ENCODE assay signal across 8 cellular contexts in the genomic region with DNA sequence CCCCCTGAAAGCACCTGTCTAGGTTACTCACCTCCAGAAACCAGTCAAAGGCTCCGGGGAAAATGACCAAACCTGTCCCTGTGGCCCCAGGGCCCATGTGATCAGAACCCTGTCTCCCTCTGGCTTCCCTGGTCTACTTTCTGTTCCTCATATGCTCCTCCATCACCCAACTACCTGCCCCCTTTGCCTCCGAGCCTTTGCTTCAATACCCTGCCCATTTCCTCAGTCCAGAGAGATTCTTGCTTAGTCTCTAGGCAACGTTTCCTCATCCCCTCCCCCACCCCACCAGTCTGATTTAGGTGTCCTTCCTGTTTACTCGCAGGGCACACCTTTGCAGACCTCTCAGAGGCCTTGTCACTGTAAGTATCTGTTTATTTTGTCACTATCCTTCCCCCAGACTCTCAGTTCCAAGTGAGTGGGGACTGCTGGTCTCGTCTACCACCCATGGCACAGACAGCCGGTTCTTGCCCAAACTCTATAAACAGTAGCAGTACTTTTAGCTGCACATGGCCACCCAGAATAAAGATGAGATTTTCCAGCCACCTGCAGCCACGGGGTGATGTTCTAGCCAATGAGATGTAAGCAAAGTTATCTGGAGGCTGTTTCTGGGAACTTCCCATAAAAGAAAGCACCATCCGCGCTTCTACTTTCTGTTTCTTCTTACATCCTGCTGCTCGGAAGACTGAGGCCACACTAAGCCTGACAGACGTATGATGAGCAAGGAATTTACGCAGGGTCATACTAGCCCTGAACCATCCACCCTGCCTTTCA. TPM values are rescaled to one million over a fixed set of nuclear protein-coding genes. Genes with fewer than 3 reads are reported as not detected.
DNase-seq lines count a peak whose midpoint lies in the region; ATAC-seq and TF ChIP-seq lines count a peak whose summit lies in the region.

No MANE protein-coding gene starts in this region.

- no peak overlapping the region for H3K4me2 ChIP-seq in hepatocyte

- peaks cover 3% of the 10 kb centered on the region for H3K4me1 ChIP-seq in hepatocyte (ENCODE audit: insufficient read depth)
- H3K4me1 ChIP-seq in BE2C: no peaks in the 10 kb centered on the region

- peaks cover 66% of the 10 kb centered on the region for H3K4me1 Mint-ChIP-seq in T-helper 2 cell treated with Interferon-gamma antibody and Interleukin-4, amounts not matched to agents 5 μg/mL and 100 μg/mL, for 36 hours (ENCODE audit: low read depth)
- H3K4me1 Mint-ChIP-seq in central memory CD8-positive, alpha-beta T cell: peaks cover 83% of the 10 kb centered on the region

- H3K27me3 ChIP-seq in hepatocyte (no peaks in the 10 kb centered on the region), BE2C (no peaks in the 10 kb centered on the region)

- H3K9me2 ChIP-seq in hepatocyte (replicated peaks; ENCODE audit: insufficient read depth): no peaks in the 10 kb centered on the region

- H3K27ac ChIP-seq in hepatocyte: no peak overlapping the region

- ATAC-seq in GM18907 (IDR thresholded peaks at IDR 0.05; ENCODE audit: unreplicated experiment) (peak; percentile 90), HG02973 (IDR thresholded peaks at IDR 0.05; ENCODE audit: unreplicated experiment) (peak; percentile 75)
- ATAC-seq in central memory CD8-positive, alpha-beta T cell (replicated peaks; ENCODE audit: extremely low read depth, poor library complexity, severe bottlenecking): peak; percentile 82

- no peaks in the 10 kb centered on the region for H3K27me3 Mint-ChIP-seq in T-helper 2 cell treated with Interferon-gamma antibody and Interleukin-4, amounts not matched to agents 5 μg/mL and 100 μg/mL, for 36 hours (ENCODE audit: low read depth)
- no peaks in the 10 kb centered on the region for H3K27me3 Mint-ChIP-seq in central memory CD8-positive, alpha-beta T cell

- H3K9me3 ChIP-seq in hepatocyte (ENCODE audit: low read depth): no peaks in the 10 kb centered on the region
- no peaks in the 10 kb centered on the region for H3K9me3 ChIP-seq in BE2C

- no peaks in the 10 kb centered on the region for H3K9me3 Mint-ChIP-seq in T-helper 2 cell treated with Interferon-gamma antibody and Interleukin-4, amounts not matched to agents 5 μg/mL and 100 μg/mL, for 36 hours
- H3K9me3 Mint-ChIP-seq in central memory CD8-positive, alpha-beta T cell: no peaks in the 10 kb centered on the region

- H3K79me2 ChIP-seq in hepatocyte: peaks cover 98% of the 10 kb centered on the region

- TF ChIP-seq CTCF in hepatocyte (IDR thresholded peaks at IDR 0.05; ENCODE audit: poor library complexity) (no peak), BE2C (IDR thresholded peaks at IDR 0.05; ENCODE audit: low read depth, low read length) (no peak)

- WGBS in hepatocyte (ENCODE audit: low lambda C conversion rate, missing lambda C conversion rate): 76% methylated on average over 12 of the region's 12 CpGs

- peak overlapping the region; percentile 97 for H3K27ac Mint-ChIP-seq in T-helper 2 cell treated with Interferon-gamma antibody and Interleukin-4, amounts not matched to agents 5 μg/mL and 100 μg/mL, for 36 hours
- H3K27ac Mint-ChIP-seq in central memory CD8-positive, alpha-beta T cell (ENCODE audit: low read depth): peak overlapping the region; percentile 100

- H3K4me3 ChIP-seq in hepatocyte (no peak overlapping the region), BE2C (ENCODE audit: low read depth, low read length) (no peak overlapping the region)

- peaks cover 42% of the 10 kb centered on the region for H3K36me3 Mint-ChIP-seq in T-helper 2 cell treated with Interferon-gamma antibody and Interleukin-4, amounts not matched to agents 5 μg/mL and 100 μg/mL, for 36 hours (ENCODE audit: low read depth)
- peaks cover 32% of the 10 kb centered on the region for H3K36me3 Mint-ChIP-seq in central memory CD8-positive, alpha-beta T cell (ENCODE audit: insufficient read depth)

- H3K36me3 ChIP-seq in hepatocyte (replicated peaks; ENCODE audit: insufficient read depth, low read depth) (no peaks in the 10 kb centered on the region), BE2C (peaks cover 17% of the 10 kb centered on the region)

- DNase-seq in T-helper 2 cell treated with Interferon-gamma antibody and Interleukin-4, amounts not matched to agents 5 μg/mL and 100 μg/mL, for 36 hours (ENCODE audit: low spot score): peak; percentile 67
- peak; percentile 45 to 82 for DNase-seq in central memory CD8-positive, alpha-beta T cell (ENCODE audit: low spot score in 2 of 2)
- peak; percentile 33 to 37 for DNase-seq in stimulated activated CD4-positive, alpha-beta T cell treated with anti-CD3 and anti-CD28 coated beads, Interleukin-1b, Interleukin-23, amount 100 ng/mL, for 1 hour (ENCODE audit: low read depth in 2 of 2)
- no peak for DNase-seq in hepatocyte (ENCODE audit: low spot score)
- no peak for DNase-seq in H4 (ENCODE audit: low spot score)
- DNase-seq in BE2C: no peak

- H4K20me1 ChIP-seq in hepatocyte (ENCODE audit: insufficient read depth, poor library complexity, severe bottlenecking): peaks cover 51% of the 10 kb centered on the region

- no peak overlapping the region for H2AFZ ChIP-seq in hepatocyte

- H3K4me3 Mint-ChIP-seq in T-helper 2 cell treated with Interferon-gamma antibody and Interleukin-4, amounts not matched to agents 5 μg/mL and 100 μg/mL, for 36 hours: peak overlapping the region; percentile 82
- peak overlapping the region; percentile 85 for H3K4me3 Mint-ChIP-seq in central memory CD8-positive, alpha-beta T cell

RNA-seq across cellular contexts. Expression of gene ELOVL5, which starts 13.3 kb away (rescaled TPM):
- 144 and 158 TPM in 2 replicates for total RNA-seq in hepatocyte
- 156 and 164 TPM in 2 replicates for polyA plus RNA-seq in hepatocyte
- 102 and 131 TPM in 2 replicates for total RNA-seq in H4 (2014; rRNA removed; shearing (Covaris generic))
- polyA plus RNA-seq in BE2C (2012; ENCODE audit: insufficient read depth, insufficient read length, low read depth): 63.7 TPM

Comparison
In these comparisons a context has a peak if more than half of its experiments do, and no peak if none do; other contexts are left out.
1. DNase-seq: peak in T-helper 2 cell treated with Interferon-gamma antibody and Interleukin-4, amounts not matched to agents 5 μg/mL and 100 μg/mL, for 36 hours (single experiment), central memory CD8-positive, alpha-beta T cell (2 of 2) and stimulated activated CD4-positive, alpha-beta T cell treated with anti-CD3 and anti-CD28 coated beads, Interleukin-1b, Interleukin-23, amount 100 ng/mL, for 1 hour (2 of 2); none in hepatocyte (single experiment), H4 (single experiment) and BE2C (single experiment).
2. Peak in every context shown above with its lines, with median percentiles within 50 percentile points of each other: ATAC-seq.